8 cellular contexts compared by ENCODE assay signal in genomic region chr11:61332266-61332822, GRCh38. TPM values are rescaled to one million over a fixed set of nuclear protein-coding genes. Genes with fewer than 3 reads are reported as not detected.
DNase-seq lines count a peak whose midpoint lies in the region; ATAC-seq, FAIRE-seq and TF ChIP-seq lines count a peak whose summit lies in the region.

No MANE protein-coding gene starts in this region.

- DNase-seq in activated CD4-positive, alpha-beta T cell treated with anti-CD3 and anti-CD28 coated beads for 48 hours, result peak; percentile 31
- DNase-seq in activated CD4-positive, alpha-beta T cell treated with anti-CD3 and anti-CD28 coated beads, Interleukin-2, amount 50 U/mL, for 4 hours, result no peak
- DNase-seq in MG63, result no peak
- peak; percentile 23 for DNase-seq in mammary epithelial cell
- peak; percentile 52 for DNase-seq in HepG2 (ENCODE audit: low spot score)
- DNase-seq in islet precursor cell, result no peak

- WGBS in mammary epithelial cell (ENCODE audit: low coverage, missing lambda C conversion rate), result under 1% methylated on average over 16 of the region's 27 CpGs
- WGBS in HepG2 (ENCODE audit: low lambda C conversion rate), result under 1% methylated on average over 24 of the region's 27 CpGs
- 1% methylated on average over 27 of the region's 27 CpGs for WGBS in thymus

- no peak for TF ChIP-seq POLR2A in HepG2 (IDR thresholded peaks at IDR 0.05; ENCODE audit: insufficient read depth in 1 of 2, low read depth in 2 of 2, low read length in 2 of 2)

- H3K9ac ChIP-seq in mammary epithelial cell (ENCODE audit: insufficient read depth, low read length) (peak overlapping the region; percentile 95), HepG2 (ENCODE audit: insufficient read depth, low read depth, low read length) (peak overlapping the region; percentile 100)

- dilution Hi-C loops in mammary epithelial cell (cut with HindIII; ENCODE audit: low sequenced_read_pairs), result no loop called here

- H3K9me3 ChIP-seq in MG63 (no peaks in the 10 kb centered on the region), mammary epithelial cell (replicated peaks; ENCODE audit: insufficient read depth, low read length) (no peaks in the 10 kb centered on the region), HepG2 (ENCODE audit: low read length) (no peaks in the 10 kb centered on the region), thymus (ENCODE audit: control insufficient read depth) (no peaks in the 10 kb centered on the region)

- H3K27me3 ChIP-seq in MG63 (no peaks in the 10 kb centered on the region), mammary epithelial cell (ENCODE audit: insufficient read depth, low read length) (no peaks in the 10 kb centered on the region), HepG2 (ENCODE audit: control insufficient read depth in 1 of 2, insufficient read depth in 2 of 2, low read length in 2 of 2) (no peaks in the 10 kb centered on the region; a peak in 1 of 5 replicates), thymus (ENCODE audit: control insufficient read depth, insufficient read depth) (no peaks in the 10 kb centered on the region)

- H4K20me1 ChIP-seq in mammary epithelial cell (ENCODE audit: insufficient read depth, low read length) (no peaks in the 10 kb centered on the region), HepG2 (ENCODE audit: insufficient read depth, low read length) (peaks cover 25% of the 10 kb centered on the region)

- H3K79me2 ChIP-seq in mammary epithelial cell (ENCODE audit: insufficient read depth, low read length) (peaks cover 62% of the 10 kb centered on the region), HepG2 (ENCODE audit: insufficient read depth, low read length) (peaks cover 90% of the 10 kb centered on the region)

- BruUV-seq in mammary epithelial cell (replicated peaks; lab: Mats Ljungman, UMichigan), result no TSS peak
- BruUV-seq in HepG2 (replicated peaks; lab: Mats Ljungman, UMichigan), result TSS peak; percentile 62

- peaks cover 39% of the 10 kb centered on the region for H3K36me3 ChIP-seq in MG63
- H3K36me3 ChIP-seq in mammary epithelial cell (ENCODE audit: insufficient read depth, low read length), result peaks cover 12% of the 10 kb centered on the region
- peaks cover 4 to 29% of the 10 kb centered on the region in 2 experiments; a peak in 4 of 5 replicates for H3K36me3 ChIP-seq in HepG2 (replicated peaks in 1 of 2; ENCODE audit: control insufficient read depth in 1 of 2, insufficient read depth in 2 of 2, low read length in 2 of 2)
- peaks cover 23% of the 10 kb centered on the region for H3K36me3 ChIP-seq in thymus (ENCODE audit: control insufficient read depth, insufficient read depth)

- CTCF ChIA-PET in mammary epithelial cell (lab: Charles Lee; ENCODE audit: low non-redundant PET), result interaction anchor here (0.7 kb wide), 1 partner anchor 415 kb away, joined by 3 read pairs; no protein-coding TSS in a partner anchor
- CTCF ChIA-PET in HepG2 (lab: Yijun Ruan, JAX; ENCODE audit: low intra/inter-chr PET ratio, low total read pairs), result interaction anchor here (1.1 kb wide), 1 partner anchor 53 kb away, joined by 4 read pairs; no protein-coding TSS in a partner anchor

- peak; percentile 27 for ATAC-seq in HepG2
- no peak for ATAC-seq in HG03196 (IDR thresholded peaks at IDR 0.05; ENCODE audit: unreplicated experiment)

- TF ChIP-seq EP300 in HepG2 (IDR thresholded peaks at IDR 0.05; ENCODE audit: low read depth in 2 of 2, low read length in 2 of 2), result no peak
- no peak for TF ChIP-seq EP300 in HepG2 (CRISPR knock-in tag; IDR thresholded peaks at IDR 0.05; ENCODE audit: borderline replicate concordance)

- H2AFZ ChIP-seq in mammary epithelial cell (ENCODE audit: low read depth, low read length), result peak overlapping the region; percentile 92
- no peak overlapping the region for H2AFZ ChIP-seq in HepG2 (ENCODE audit: low read length)

- in situ Hi-C loops in mammary epithelial cell (cut with MboI; ENCODE audit: low sequenced_read_pairs in 2 of 2), result loop anchor here in 1 of 2 donors (5.0 kb wide), 1 partner anchor 55 kb away; no protein-coding TSS in a partner anchor
- in situ Hi-C loops in HepG2 (cut with HindIII; ENCODE audit: extremely low pct_ligation_motif_present, low pct_unique_long_range_greater_than_20kb), result no loop called here

- POLR2A ChIA-PET in HepG2 (lab: Yijun Ruan, JAX), result interaction anchor here (0.8 to 4.3 kb wide), 6 partner anchors 30 to 97 kb away, joined by 3 to 78 read pairs (median 4); partner anchors contain the start of genes CPSF7, CYB561A3, SDHAF2 and TMEM138

- H3K4me2 ChIP-seq in mammary epithelial cell (ENCODE audit: insufficient read depth, low read depth, low read length) (peak overlapping the region; percentile 76), HepG2 (ENCODE audit: low read depth, low read length) (peak overlapping the region; percentile 88)

- FAIRE-seq in HepG2 (lab: Jason Lieb, UNC), result peak; percentile 26

- H3K27ac ChIP-seq in mammary epithelial cell (ENCODE audit: insufficient read depth, low read depth, low read length) (peak overlapping the region; percentile 84), HepG2 (ENCODE audit: extremely low read length, insufficient read depth, low read length) (peak overlapping the region; percentile 91), thymus (ENCODE audit: low read depth) (peak overlapping the region; percentile 95)

- intact Hi-C loops in mammary epithelial cell (cut with micrococcal nuclease) (loop anchor here (2.0 to 5.0 kb wide), 2 partner anchors 28 to 95 kb away; partner anchors contain the start of genes CPSF7 and CYB561A3), HepG2 (cut with micrococcal nuclease; ENCODE audit: unreplicated experiment) (loop anchor here (10.0 kb wide), 1 partner anchor 78 kb away; no protein-coding TSS in a partner anchor)

- H3K4me1 ChIP-seq in mammary epithelial cell (ENCODE audit: insufficient read depth, low read length) (peaks cover 39% of the 10 kb centered on the region), HepG2 (ENCODE audit: insufficient read depth, low read length) (peaks cover 75% of the 10 kb centered on the region), thymus (ENCODE audit: control insufficient read depth, insufficient read depth, low read length) (peaks cover 13% of the 10 kb centered on the region)

- no peak for TF ChIP-seq RAD21 in HepG2 (CRISPR knock-in tag; IDR thresholded peaks at IDR 0.05)

- TF ChIP-seq CTCF in mammary epithelial cell (conservative IDR thresholded peaks at IDR 0.05 in 1 of 2, IDR thresholded peaks at IDR 0.05 in 1 of 2; ENCODE audit: extremely low read depth in 1 of 2, insufficient read depth in 1 of 2, low read depth in 1 of 2, low read length in 2 of 2) (no peak), HepG2 (CRISPR knock-in tag; IDR thresholded peaks at IDR 0.05) (no peak)

- peak overlapping the region; percentile 81 for H3K4me3 ChIP-seq in MG63
- peak overlapping the region; percentile 69 to 93 (median 91) for H3K4me3 ChIP-seq in mammary epithelial cell (replicated peaks in 1 of 3; ENCODE audit: insufficient read depth in 1 of 3, low read depth in 2 of 3, low read length in 3 of 3)
- peak overlapping the region; percentile 95 to 98 (median 96) for H3K4me3 ChIP-seq in HepG2 (replicated peaks in 1 of 3; ENCODE audit: insufficient read depth in 1 of 3, low read depth in 2 of 3, low read length in 3 of 3)
- H3K4me3 ChIP-seq in thymus (ENCODE audit: low read length), result peak overlapping the region; percentile 84

RNA-seq across cellular contexts. Expression of gene DDB1, which starts 0.6 kb away (rescaled TPM):
- 170 and 250 TPM in 2 replicates for total RNA-seq in MG63 (2014; rRNA removed; shearing (Covaris generic); ENCODE audit: low replicate concordance)
- total RNA-seq in mammary epithelial cell (100 to 1,000 TPM; 214 to 230 TPM), HepG2 (2016; rRNA removed; fragmentation: Illumina TruSeq; extraction: Trizol) (266 and 292 TPM in 2 replicates)
- polyA plus RNA-seq in mammary epithelial cell (225 TPM), HepG2 (2011; rRNA removed) (175 and 217 TPM in 2 replicates), thymus (129 TPM)
- 327 TPM for polyA minus RNA-seq in mammary epithelial cell
- total RNA-seq in HepG2 (2016; cell fraction: cytosol; rRNA removed; fragmentation: Illumina TruSeq; extraction: Trizol; ENCODE audit: low read depth), result 44.8 and 45.1 TPM in 2 replicates
- 272 and 286 TPM in 2 replicates for total RNA-seq in HepG2 (2016; cell fraction: insoluble cytoplasmic fraction; rRNA removed; fragmentation: Illumina TruSeq; extraction: Trizol)
- 67.0 and 70.3 TPM in 2 replicates for total RNA-seq in HepG2 (2016; cell fraction: membrane; rRNA removed; fragmentation: Illumina TruSeq; extraction: Trizol)
- total RNA-seq in HepG2 (2016; cell fraction: nucleus; rRNA removed; fragmentation: Illumina TruSeq; extraction: Trizol), result 147 and 162 TPM in 2 replicates
- polyA plus RNA-seq in HepG2 (2011; cell fraction: cytosol; rRNA removed), result 205 and 216 TPM in 2 replicates
- 144 and 152 TPM in 2 replicates for polyA plus RNA-seq in HepG2 (2011; cell fraction: nucleus; rRNA removed)
- 123 and 153 TPM in 2 replicates for polyA plus RNA-seq in HepG2 (2012)
- 13.5 and 15.8 TPM in 2 replicates for polyA plus RNA-seq in HepG2 (2016; cell fraction: cytosol; fragmentation: Illumina TruSeq; extraction: Trizol; ENCODE audit: low read depth)
- 239 and 252 TPM in 2 replicates for polyA plus RNA-seq in HepG2 (2016; cell fraction: insoluble cytoplasmic fraction; fragmentation: Illumina TruSeq; extraction: Trizol; ENCODE audit: low read depth)
- polyA plus RNA-seq in HepG2 (2016; cell fraction: membrane; fragmentation: Illumina TruSeq; extraction: Trizol; ENCODE audit: low read depth), result 34.0 and 38.3 TPM in 2 replicates
- 168 and 174 TPM in 2 replicates for polyA plus RNA-seq in HepG2 (2016; cell fraction: nucleus; fragmentation: Illumina TruSeq; extraction: Trizol; ENCODE audit: insufficient read depth, low read depth)
- polyA minus RNA-seq in HepG2 (2011; rRNA and poly(A)+ RNA removed; ENCODE audit: low replicate concordance), result 584 and 611 TPM in 2 replicates
- polyA minus RNA-seq in HepG2 (2011; cell fraction: cytosol; rRNA and poly(A)+ RNA removed), result 276 and 305 TPM in 2 replicates
- 187 and 203 TPM in 2 replicates for polyA minus RNA-seq in HepG2 (2011; cell fraction: nucleus; rRNA and poly(A)+ RNA removed)

RNA-seq across cellular contexts. Expression of gene TKFC, which starts 0.7 kb away (rescaled TPM):
- 12.9 and 36.0 TPM in 2 replicates for total RNA-seq in MG63 (2014; rRNA removed; shearing (Covaris generic); ENCODE audit: low replicate concordance)
- 10 to 100 TPM; 30.0 to 65.3 TPM for total RNA-seq in mammary epithelial cell
- polyA plus RNA-seq in mammary epithelial cell, result 29.5 TPM
- polyA minus RNA-seq in mammary epithelial cell, result 18.2 TPM
- 173 and 197 TPM in 2 replicates for total RNA-seq in HepG2 (2016; rRNA removed; fragmentation: Illumina TruSeq; extraction: Trizol)
- 25.7 and 34.7 TPM in 2 replicates for total RNA-seq in HepG2 (2016; cell fraction: cytosol; rRNA removed; fragmentation: Illumina TruSeq; extraction: Trizol; ENCODE audit: low read depth)
- 152 and 194 TPM in 2 replicates for total RNA-seq in HepG2 (2016; cell fraction: insoluble cytoplasmic fraction; rRNA removed; fragmentation: Illumina TruSeq; extraction: Trizol)
- 38.7 and 39.8 TPM in 2 replicates for total RNA-seq in HepG2 (2016; cell fraction: membrane; rRNA removed; fragmentation: Illumina TruSeq; extraction: Trizol)
- total RNA-seq in HepG2 (2016; cell fraction: nucleus; rRNA removed; fragmentation: Illumina TruSeq; extraction: Trizol), result 130 and 153 TPM in 2 replicates
- 147 and 237 TPM in 2 replicates for polyA plus RNA-seq in HepG2 (2011; rRNA removed)
- 67.4 and 90.7 TPM in 2 replicates for polyA plus RNA-seq in HepG2 (2011; cell fraction: cytosol; rRNA removed)
- 653 and 783 TPM in 2 replicates for polyA plus RNA-seq in HepG2 (2011; cell fraction: nucleus; rRNA removed)
- 226 and 325 TPM in 2 replicates for polyA plus RNA-seq in HepG2 (2012)
- 15.1 and 18.3 TPM in 2 replicates for polyA plus RNA-seq in HepG2 (2016; cell fraction: cytosol; fragmentation: Illumina TruSeq; extraction: Trizol; ENCODE audit: low read depth)
- polyA plus RNA-seq in HepG2 (2016; cell fraction: insoluble cytoplasmic fraction; fragmentation: Illumina TruSeq; extraction: Trizol; ENCODE audit: low read depth), result 134 and 173 TPM in 2 replicates
- 31.3 and 33.9 TPM in 2 replicates for polyA plus RNA-seq in HepG2 (2016; cell fraction: membrane; fragmentation: Illumina TruSeq; extraction: Trizol; ENCODE audit: low read depth)
- 236 and 246 TPM in 2 replicates for polyA plus RNA-seq in HepG2 (2016; cell fraction: nucleus; fragmentation: Illumina TruSeq; extraction: Trizol; ENCODE audit: insufficient read depth, low read depth)
- 121 and 450 TPM in 2 replicates for polyA minus RNA-seq in HepG2 (2011; rRNA and poly(A)+ RNA removed; ENCODE audit: low replicate concordance)
- polyA minus RNA-seq in HepG2 (2011; cell fraction: cytosol; rRNA and poly(A)+ RNA removed), result 129 and 149 TPM in 2 replicates
- polyA minus RNA-seq in HepG2 (2011; cell fraction: nucleus; rRNA and poly(A)+ RNA removed), result 181 and 214 TPM in 2 replicates
- polyA plus RNA-seq in thymus, result 47.4 TPM

RNA-seq across cellular contexts. Expression of gene CYB561A3, which starts 29.3 kb away (rescaled TPM):
- total RNA-seq in MG63 (2014; rRNA removed; shearing (Covaris generic); ENCODE audit: low replicate concordance), result 50.5 and 60.2 TPM in 2 replicates
- total RNA-seq in mammary epithelial cell (10 to 100 TPM; 65.8 to 74.8 TPM), HepG2 (2016; rRNA removed; fragmentation: Illumina TruSeq; extraction: Trizol) (11.5 and 14.9 TPM in 2 replicates)
- polyA plus RNA-seq in mammary epithelial cell (59.4 TPM), HepG2 (2011; rRNA removed) (11.4 and 14.7 TPM in 2 replicates), thymus (20.5 TPM)
- polyA minus RNA-seq in mammary epithelial cell, result 78.6 TPM
- 5.6 and 5.9 TPM in 2 replicates for total RNA-seq in HepG2 (2016; cell fraction: cytosol; rRNA removed; fragmentation: Illumina TruSeq; extraction: Trizol; ENCODE audit: low read depth)
- 11.8 and 15.0 TPM in 2 replicates for total RNA-seq in HepG2 (2016; cell fraction: insoluble cytoplasmic fraction; rRNA removed; fragmentation: Illumina TruSeq; extraction: Trizol)
- 15.7 and 17.1 TPM in 2 replicates for total RNA-seq in HepG2 (2016; cell fraction: membrane; rRNA removed; fragmentation: Illumina TruSeq; extraction: Trizol)
- 11.9 and 12.4 TPM in 2 replicates for total RNA-seq in HepG2 (2016; cell fraction: nucleus; rRNA removed; fragmentation: Illumina TruSeq; extraction: Trizol)
- polyA plus RNA-seq in HepG2 (2011; cell fraction: cytosol; rRNA removed), result 19.7 and 21.5 TPM in 2 replicates
- polyA plus RNA-seq in HepG2 (2011; cell fraction: nucleus; rRNA removed), result 30.1 and 37.5 TPM in 2 replicates
- polyA plus RNA-seq in HepG2 (2012), result 10.9 and 13.2 TPM in 2 replicates
- polyA plus RNA-seq in HepG2 (2016; cell fraction: cytosol; fragmentation: Illumina TruSeq; extraction: Trizol; ENCODE audit: low read depth), result 4.6 and 6.4 TPM in 2 replicates
- polyA plus RNA-seq in HepG2 (2016; cell fraction: insoluble cytoplasmic fraction; fragmentation: Illumina TruSeq; extraction: Trizol; ENCODE audit: low read depth), result 8.9 and 11.0 TPM in 2 replicates
- 11.1 and 11.3 TPM in 2 replicates for polyA plus RNA-seq in HepG2 (2016; cell fraction: membrane; fragmentation: Illumina TruSeq; extraction: Trizol; ENCODE audit: low read depth)
- 20.3 and 20.7 TPM in 2 replicates for polyA plus RNA-seq in HepG2 (2016; cell fraction: nucleus; fragmentation: Illumina TruSeq; extraction: Trizol; ENCODE audit: insufficient read depth, low read depth)
- polyA minus RNA-seq in HepG2 (2011; rRNA and poly(A)+ RNA removed; ENCODE audit: low replicate concordance), result 41.4 and 173 TPM in 2 replicates
- 4.7 and 8.0 TPM in 2 replicates for polyA minus RNA-seq in HepG2 (2011; cell fraction: cytosol; rRNA and poly(A)+ RNA removed)
- polyA minus RNA-seq in HepG2 (2011; cell fraction: nucleus; rRNA and poly(A)+ RNA removed), result 9.4 and 9.7 TPM in 2 replicates

RNA-seq across cellular contexts. Expression of gene TMEM138, which starts 29.8 kb away (rescaled TPM):
- 15.0 and 70.0 TPM in 2 replicates for total RNA-seq in MG63 (2014; rRNA removed; shearing (Covaris generic); ENCODE audit: low replicate concordance)
- total RNA-seq in mammary epithelial cell (10 to 100 TPM; 40.2 to 81.9 TPM), HepG2 (2016; rRNA removed; fragmentation: Illumina TruSeq; extraction: Trizol) (29.7 and 43.5 TPM in 2 replicates)
- polyA plus RNA-seq in mammary epithelial cell (57.8 TPM), HepG2 (2011; rRNA removed) (51.0 and 61.0 TPM in 2 replicates), thymus (53.3 TPM)
- polyA minus RNA-seq in mammary epithelial cell, result 31.5 TPM
- 51.3 and 54.5 TPM in 2 replicates for total RNA-seq in HepG2 (2016; cell fraction: cytosol; rRNA removed; fragmentation: Illumina TruSeq; extraction: Trizol; ENCODE audit: low read depth)
- 30.1 and 40.0 TPM in 2 replicates for total RNA-seq in HepG2 (2016; cell fraction: insoluble cytoplasmic fraction; rRNA removed; fragmentation: Illumina TruSeq; extraction: Trizol)
- 36.1 and 36.5 TPM in 2 replicates for total RNA-seq in HepG2 (2016; cell fraction: membrane; rRNA removed; fragmentation: Illumina TruSeq; extraction: Trizol)
- total RNA-seq in HepG2 (2016; cell fraction: nucleus; rRNA removed; fragmentation: Illumina TruSeq; extraction: Trizol), result 41.2 and 47.0 TPM in 2 replicates
- 21.8 and 35.0 TPM in 2 replicates for polyA plus RNA-seq in HepG2 (2011; cell fraction: cytosol; rRNA removed)
- 63.4 and 76.1 TPM in 2 replicates for polyA plus RNA-seq in HepG2 (2011; cell fraction: nucleus; rRNA removed)
- 17.6 and 19.2 TPM in 2 replicates for polyA plus RNA-seq in HepG2 (2012)
- 15.5 and 18.0 TPM in 2 replicates for polyA plus RNA-seq in HepG2 (2016; cell fraction: cytosol; fragmentation: Illumina TruSeq; extraction: Trizol; ENCODE audit: low read depth)
- 42.8 and 45.1 TPM in 2 replicates for polyA plus RNA-seq in HepG2 (2016; cell fraction: insoluble cytoplasmic fraction; fragmentation: Illumina TruSeq; extraction: Trizol; ENCODE audit: low read depth)
- polyA plus RNA-seq in HepG2 (2016; cell fraction: membrane; fragmentation: Illumina TruSeq; extraction: Trizol; ENCODE audit: low read depth), result 24.2 and 30.4 TPM in 2 replicates
- polyA plus RNA-seq in HepG2 (2016; cell fraction: nucleus; fragmentation: Illumina TruSeq; extraction: Trizol; ENCODE audit: insufficient read depth, low read depth), result 85.3 and 100 TPM in 2 replicates
- 50.4 and 173 TPM in 2 replicates for polyA minus RNA-seq in HepG2 (2011; rRNA and poly(A)+ RNA removed; ENCODE audit: low replicate concordance)
- 9.5 and 9.6 TPM in 2 replicates for polyA minus RNA-seq in HepG2 (2011; cell fraction: cytosol; rRNA and poly(A)+ RNA removed)
- 41.6 and 57.1 TPM in 2 replicates for polyA minus RNA-seq in HepG2 (2011; cell fraction: nucleus; rRNA and poly(A)+ RNA removed)

RNA-seq across cellular contexts. Expression of gene VWCE, which starts 37.2 kb away (rescaled TPM):
- not detected in 2 replicates for total RNA-seq in MG63 (2014; rRNA removed; shearing (Covaris generic); ENCODE audit: low replicate concordance)
- total RNA-seq in mammary epithelial cell, result under 1 TPM; 0.50 to 0.82 TPM
- 0.34 TPM for polyA plus RNA-seq in mammary epithelial cell
- polyA minus RNA-seq in mammary epithelial cell, result not detected
- 10.4 and 27.6 TPM in 2 replicates for total RNA-seq in HepG2 (2016; rRNA removed; fragmentation: Illumina TruSeq; extraction: Trizol)
- total RNA-seq in HepG2 (2016; cell fraction: cytosol; rRNA removed; fragmentation: Illumina TruSeq; extraction: Trizol; ENCODE audit: low read depth), result 21.1 and 23.2 TPM in 2 replicates
- total RNA-seq in HepG2 (2016; cell fraction: insoluble cytoplasmic fraction; rRNA removed; fragmentation: Illumina TruSeq; extraction: Trizol), result 9.5 and 29.7 TPM in 2 replicates
- 16.2 and 16.5 TPM in 2 replicates for total RNA-seq in HepG2 (2016; cell fraction: membrane; rRNA removed; fragmentation: Illumina TruSeq; extraction: Trizol)
- total RNA-seq in HepG2 (2016; cell fraction: nucleus; rRNA removed; fragmentation: Illumina TruSeq; extraction: Trizol), result 45.6 and 50.3 TPM in 2 replicates
- 58.3 and 59.7 TPM in 2 replicates for polyA plus RNA-seq in HepG2 (2011; rRNA removed)
- 16.1 and 23.9 TPM in 2 replicates for polyA plus RNA-seq in HepG2 (2011; cell fraction: cytosol; rRNA removed)
- 269 and 312 TPM in 2 replicates for polyA plus RNA-seq in HepG2 (2011; cell fraction: nucleus; rRNA removed)
- polyA plus RNA-seq in HepG2 (2012), result 91.9 and 92.4 TPM in 2 replicates
- polyA plus RNA-seq in HepG2 (2016; cell fraction: cytosol; fragmentation: Illumina TruSeq; extraction: Trizol; ENCODE audit: low read depth), result 7.3 and 7.8 TPM in 2 replicates
- 16.7 and 20.6 TPM in 2 replicates for polyA plus RNA-seq in HepG2 (2016; cell fraction: insoluble cytoplasmic fraction; fragmentation: Illumina TruSeq; extraction: Trizol; ENCODE audit: low read depth)
- 11.9 and 13.4 TPM in 2 replicates for polyA plus RNA-seq in HepG2 (2016; cell fraction: membrane; fragmentation: Illumina TruSeq; extraction: Trizol; ENCODE audit: low read depth)
- polyA plus RNA-seq in HepG2 (2016; cell fraction: nucleus; fragmentation: Illumina TruSeq; extraction: Trizol; ENCODE audit: insufficient read depth, low read depth), result 214 and 228 TPM in 2 replicates
- 0.94 and 72.8 TPM in 2 replicates for polyA minus RNA-seq in HepG2 (2011; rRNA and poly(A)+ RNA removed; ENCODE audit: low replicate concordance)
- polyA minus RNA-seq in HepG2 (2011; cell fraction: cytosol; rRNA and poly(A)+ RNA removed), result 17.8 and 19.7 TPM in 2 replicates
- polyA minus RNA-seq in HepG2 (2011; cell fraction: nucleus; rRNA and poly(A)+ RNA removed), result 60.5 and 66.8 TPM in 2 replicates
- polyA plus RNA-seq in thymus, result 11.5 TPM

Comparison
In these comparisons a context has a peak if more than half of its experiments do, and no peak if none do; other contexts are left out.
1. DNase-seq: peak in activated CD4-positive, alpha-beta T cell treated with anti-CD3 and anti-CD28 coated beads for 48 hours (single experiment), mammary epithelial cell (single experiment) and HepG2 (single experiment); none in activated CD4-positive, alpha-beta T cell treated with anti-CD3 and anti-CD28 coated beads, Interleukin-2, amount 50 U/mL, for 4 hours (0 of 2), MG63 (single experiment) and islet precursor cell (single experiment).
2. Peak in every context shown above with its lines, with median percentiles within 50 percentile points of each other: H3K4me3 ChIP-seq and H3K27ac ChIP-seq.